In genomic region chr4:141046255-141046654, GRCh38 we compare ENCODE assay signal across 11 cellular contexts.
DNase-seq lines count a peak whose midpoint lies in the region; ATAC-seq, FAIRE-seq and TF ChIP-seq lines count a peak whose summit lies in the region.
"Had no signal": no experiment of that assay in that cellular context is flagged by ENCODE, and none has a peak within 500 bp of the region (broad histone marks: within the 10 kb centered on the region; RNA-seq: fewer than 3 reads in every experiment).

No MANE protein-coding gene starts in this region.

- H2AFZ ChIP-seq in IMR-90 (replicated peaks; ENCODE audit: low read length, poor library complexity), result no peak overlapping the region
- peak overlapping the region; percentile 32 for H2AFZ ChIP-seq in keratinocyte (ENCODE audit: control insufficient read depth, low read length)

- DNase-seq in IMR-90, result peak; percentile 100
- DNase-seq in astrocyte of the spinal cord (ENCODE audit: low read depth, low spot score), result peak; percentile 96
- peak; percentile 52 for DNase-seq in keratinocyte (ENCODE audit: low read depth, low spot score)
- no peak for DNase-seq in stimulated activated naive CD8-positive, alpha-beta T cell treated with anti-CD3 and anti-CD28 coated beads, Interleukin-15, amount 100 ng/mL, for 72 hours
- no peak for DNase-seq in activated CD4-positive, alpha-beta T cell treated with anti-CD3 and anti-CD28 coated beads for 1 hour
- DNase-seq in mesothelial cell of epicardium (ENCODE audit: low spot score in 2 of 2, unreplicated experiment in 2 of 2), result no peak
- no peak for DNase-seq in GM20000 (ENCODE audit: low spot score)
- DNase-seq in HK-2 (ENCODE audit: unreplicated experiment), result no peak
- DNase-seq: activated B cell treated with CpG ODN at 0.5 μM for 24 hours, NCI-H82 had no signal

- peak overlapping the region; percentile 92 for H2BK5ac ChIP-seq in IMR-90 (ENCODE audit: low read depth, low read length, poor library complexity, severe bottlenecking)

- no peak overlapping the region for H3K9ac ChIP-seq in IMR-90 (ENCODE audit: low read depth, low read length)
- H3K9ac ChIP-seq in keratinocyte (ENCODE audit: control insufficient read depth, extremely low read depth, insufficient read depth, low read length), result no peak overlapping the region

- peak; percentile 97 for ATAC-seq in IMR-90 (ENCODE audit: low read depth)
- peak; percentile 42 for ATAC-seq in stimulated activated naive CD8-positive, alpha-beta T cell treated with anti-CD3 and anti-CD28 coated beads, Interleukin-15, amount 100 ng/mL, for 72 hours
- ATAC-seq: HCT116 had no signal

- H3K4me1 Mint-ChIP-seq in stimulated activated naive CD8-positive, alpha-beta T cell treated with anti-CD3 and anti-CD28 coated beads, Interleukin-15, amount 100 ng/mL, for 72 hours, result no peaks in the 10 kb centered on the region
- peaks cover 14% of the 10 kb centered on the region for H3K4me1 Mint-ChIP-seq in mesothelial cell of epicardium
- H3K4me1 Mint-ChIP-seq: activated B cell treated with CpG ODN at 0.5 μM for 24 hours had no signal

- H4K5ac ChIP-seq in IMR-90 (ENCODE audit: low read depth, low read length), result no peak overlapping the region; the same call in 1 of the 2 replicates

- no peak overlapping the region for H3K27ac Mint-ChIP-seq in stimulated activated naive CD8-positive, alpha-beta T cell treated with anti-CD3 and anti-CD28 coated beads, Interleukin-15, amount 100 ng/mL, for 72 hours
- no peak overlapping the region for H3K27ac Mint-ChIP-seq in mesothelial cell of epicardium
- H3K27ac Mint-ChIP-seq: activated B cell treated with CpG ODN at 0.5 μM for 24 hours had no signal

- H3K4me3 Mint-ChIP-seq in stimulated activated naive CD8-positive, alpha-beta T cell treated with anti-CD3 and anti-CD28 coated beads, Interleukin-15, amount 100 ng/mL, for 72 hours, result no peak overlapping the region
- H3K4me3 Mint-ChIP-seq in mesothelial cell of epicardium, result no peak overlapping the region
- H3K4me3 Mint-ChIP-seq: activated B cell treated with CpG ODN at 0.5 μM for 24 hours had no signal

- no peak overlapping the region; the same call in 1 of the 2 replicates for H2BK20ac ChIP-seq in IMR-90 (ENCODE audit: low read depth, low read length)

- POLR2A ChIA-PET in IMR-90 (lab: Charles Lee; ENCODE audit: unreplicated experiment), result no interaction called here

- no peak overlapping the region for H2BK120ac ChIP-seq in IMR-90 (ENCODE audit: low read depth, low read length)

- intact Hi-C loops in IMR-90 (cut with micrococcal nuclease), result loop anchor here (1.0 to 5.0 kb wide), 3 partner anchors 86 to 181 kb away; no protein-coding TSS in a partner anchor

- H4K91ac ChIP-seq in IMR-90 (ENCODE audit: insufficient read depth, low read depth, low read length), result no peak overlapping the region

- TF ChIP-seq CTCF in IMR-90 (conservative IDR thresholded peaks at IDR 0.05; ENCODE audit: low read depth, low read length) (no peak), astrocyte of the spinal cord (IDR thresholded peaks at IDR 0.05; ENCODE audit: low read depth, low read length) (no peak), keratinocyte (optimal IDR thresholded peaks at IDR 0.05 in 1 of 3, IDR thresholded peaks at IDR 0.05 in 1 of 3, conservative IDR thresholded peaks at IDR 0.05 in 1 of 3; ENCODE audit: extremely low read depth in 1 of 3, insufficient read depth in 2 of 3, low read length in 3 of 3) (no peak), mesothelial cell of epicardium (IDR thresholded peaks at IDR 0.05; ENCODE audit: unreplicated experiment) (no peak), GM20000 (IDR thresholded peaks at IDR 0.05; ENCODE audit: extremely low read depth, missing control alignments) (no peak)

- peak; percentile 87 for FAIRE-seq in keratinocyte (lab: Jason Lieb, UNC)

- no peak overlapping the region for H3K56ac ChIP-seq in IMR-90 (ENCODE audit: extremely low read depth, insufficient read depth, low read length)

- no peaks in the 10 kb centered on the region for H3K27me3 Mint-ChIP-seq in stimulated activated naive CD8-positive, alpha-beta T cell treated with anti-CD3 and anti-CD28 coated beads, Interleukin-15, amount 100 ng/mL, for 72 hours
- no peaks in the 10 kb centered on the region for H3K27me3 Mint-ChIP-seq in mesothelial cell of epicardium (ENCODE audit: low read depth)

- no peaks in the 10 kb centered on the region for H3K27me3 ChIP-seq in IMR-90 (ENCODE audit: control insufficient read depth, insufficient read depth, low read length)
- H3K27me3 ChIP-seq in keratinocyte (ENCODE audit: control insufficient read depth, extremely low read depth, insufficient read depth, low read length), result no peaks in the 10 kb centered on the region

- no peaks in the 10 kb centered on the region for H3K9me1 ChIP-seq in IMR-90 (ENCODE audit: insufficient read depth, low read length)
- no peaks in the 10 kb centered on the region for H3K9me1 ChIP-seq in keratinocyte (ENCODE audit: control insufficient read depth, extremely low read depth, insufficient read depth, low read length)

- no peak overlapping the region for H2AK9ac ChIP-seq in IMR-90 (replicated peaks; ENCODE audit: low read depth, low read length, poor library complexity)

- no peaks in the 10 kb centered on the region for H3K79me1 ChIP-seq in IMR-90 (ENCODE audit: low read depth in 1 of 2, low read length in 2 of 2)

- H3K36me3 ChIP-seq in IMR-90 (ENCODE audit: control insufficient read depth, insufficient read depth, low read length) (no peaks in the 10 kb centered on the region), keratinocyte (ENCODE audit: control insufficient read depth in 2 of 2, extremely low read depth in 1 of 2, insufficient read depth in 2 of 2, low read length in 2 of 2) (no peaks in the 10 kb centered on the region)

- H3K18ac ChIP-seq in IMR-90 (ENCODE audit: low read depth, low read length), result 0 out of 2 replicates have a peak overlapping the region, but pooled peaks have one; percentile 5

- H3K23ac ChIP-seq in IMR-90 (ENCODE audit: low read depth, low read length), result no peak overlapping the region

- H4K20me1 ChIP-seq in IMR-90 (ENCODE audit: insufficient read depth, low read length) (no peaks in the 10 kb centered on the region), keratinocyte (ENCODE audit: control insufficient read depth, extremely low read depth, insufficient read depth, low read length) (no peaks in the 10 kb centered on the region)

- H3K9me3 ChIP-seq in IMR-90 (ENCODE audit: control insufficient read depth, insufficient read depth, low read length) (peaks cover 3% of the 10 kb centered on the region), keratinocyte (ENCODE audit: control insufficient read depth, low read depth, low read length) (peaks cover 3% of the 10 kb centered on the region)

- H3K4me1 ChIP-seq in IMR-90 (ENCODE audit: control insufficient read depth, insufficient read depth, low read length) (peaks cover 5% of the 10 kb centered on the region; the same call in 1 of the 2 replicates), keratinocyte (ENCODE audit: control insufficient read depth, extremely low read depth, insufficient read depth, low read length) (peaks cover 14% of the 10 kb centered on the region)

- H3K4ac ChIP-seq in IMR-90 (ENCODE audit: low read depth, low read length), result no peak overlapping the region

- BruUV-seq in IMR-90 (replicated peaks; lab: Mats Ljungman, UMichigan), result no TSS peak

- no peak overlapping the region for H4K8ac ChIP-seq in IMR-90 (ENCODE audit: low read depth in 2 of 2, low read length in 2 of 2)

- H3K9me3 Mint-ChIP-seq in stimulated activated naive CD8-positive, alpha-beta T cell treated with anti-CD3 and anti-CD28 coated beads, Interleukin-15, amount 100 ng/mL, for 72 hours, result peaks cover 0 to 11% of the 10 kb centered on the region in 2 donors
- peaks cover 16% of the 10 kb centered on the region for H3K9me3 Mint-ChIP-seq in mesothelial cell of epicardium

- H3K14ac ChIP-seq in IMR-90 (replicated peaks; ENCODE audit: low read depth, low read length), result no peak overlapping the region

- H3K36me3 Mint-ChIP-seq in mesothelial cell of epicardium, result peaks cover 13% of the 10 kb centered on the region

- H3K27ac ChIP-seq in IMR-90 (ENCODE audit: insufficient read depth, low read length) (no peak overlapping the region), keratinocyte (ENCODE audit: control insufficient read depth, insufficient read depth, low read length) (no peak overlapping the region)

- CTCF ChIA-PET in IMR-90 (lab: Yijun Ruan, JAX), result no interaction called here

- no peak overlapping the region for H2AK5ac ChIP-seq in IMR-90 (ENCODE audit: low read depth, low read length)

- H3K79me2 ChIP-seq in keratinocyte (ENCODE audit: control insufficient read depth, insufficient read depth, low read length), result no peaks in the 10 kb centered on the region

- no peak; the same call in 1 of the 2 replicates for TF ChIP-seq POLR2A in IMR-90 (IDR thresholded peaks at IDR 0.05; ENCODE audit: low read depth, low read length)

- dilution Hi-C loops in IMR-90 (cut with HindIII; ENCODE audit: low sequenced_read_pairs, unreplicated experiment), result no loop called here
- dilution Hi-C loops in keratinocyte (cut with MboI; ENCODE audit: extremely low pct_ligation_motif_present, low sequenced_read_pairs), result no loop called here

- in situ Hi-C loops in IMR-90 (cut with MboI; ENCODE audit: low sequenced_read_pairs), result no loop called here
- in situ Hi-C loops in astrocyte of the spinal cord (cut with HindIII; ENCODE audit: low sequenced_read_pairs), result no loop called here

- H3K4me2 ChIP-seq in IMR-90 (ENCODE audit: low read depth, low read length), result peak overlapping the region; percentile 61; the same call in 1 of the 2 replicates
- peak overlapping the region; percentile 58 for H3K4me2 ChIP-seq in keratinocyte (ENCODE audit: control insufficient read depth, extremely low read depth, insufficient read depth, low read depth, low read length)

- H3K4me3 ChIP-seq in IMR-90 (ENCODE audit: insufficient read depth, low read depth, low read length) (no peak overlapping the region), astrocyte of the spinal cord (ENCODE audit: low read depth, low read length) (no peak overlapping the region), keratinocyte (ENCODE audit: control insufficient read depth in 2 of 3, extremely low read depth in 1 of 3, insufficient read depth in 2 of 3, low read depth in 1 of 3, low read length in 3 of 3) (no peak overlapping the region)

- TF ChIP-seq RAD21 in IMR-90 (IDR thresholded peaks at IDR 0.05; ENCODE audit: low read length), result peak; percentile 14; the same call in 1 of the 2 replicates

- WGBS in IMR-90 (ENCODE audit: extremely low coverage in 2 of 2, insufficient read length in 1 of 2), 2 experiments, result no CpG with 5 or more reads among the region's 3 CpGs

- H2BK15ac ChIP-seq in IMR-90 (ENCODE audit: low read depth, low read length), result no peak overlapping the region

TF ChIP-seq in IMR-90, 13 proteins besides CTCF, POLR2A, EP300 and RAD21 (continues in another document):
- TF ChIP-seq CHD1 (IDR thresholded peaks at IDR 0.05; ENCODE audit: low read depth, low read length) (no peak), MAFK (IDR thresholded peaks at IDR 0.05; ENCODE audit: low read depth, low read length) (peak; percentile 30; the same call in 1 of the 2 replicates), SMC3 (IDR thresholded peaks at IDR 0.05; ENCODE audit: low read depth, low read length) (no peak), MAZ (IDR thresholded peaks at IDR 0.05; ENCODE audit: borderline replicate concordance, low read depth, low read length) (no peak; the same call in 1 of the 2 replicates), FOS (IDR thresholded peaks at IDR 0.05; ENCODE audit: low read depth, low read length) (peak; percentile 93)

Comparison
In these comparisons a context has a peak if more than half of its experiments do, and no peak if none do; other contexts are left out.
1. DNase-seq: peak in IMR-90 (single experiment), astrocyte of the spinal cord (single experiment) and keratinocyte (single experiment); none in stimulated activated naive CD8-positive, alpha-beta T cell treated with anti-CD3 and anti-CD28 coated beads, Interleukin-15, amount 100 ng/mL, for 72 hours (0 of 2), activated CD4-positive, alpha-beta T cell treated with anti-CD3 and anti-CD28 coated beads for 1 hour (single experiment), mesothelial cell of epicardium (0 of 2), GM20000 (single experiment) and HK-2 (single experiment).